In genomic region chr11:65599216-65599954, GRCh38 we compare ENCODE assay signal across 1 cellular context.
TF ChIP-seq lines count a peak whose summit lies in the region.

No MANE protein-coding gene starts in this region.

TF ChIP-seq in IMR-90, 13 proteins besides CTCF, POLR2A, EP300 and RAD21:
- TF ChIP-seq CEBPB (IDR thresholded peaks at IDR 0.05; ENCODE audit: low read depth, low read length) = no peak
- TF ChIP-seq RCOR1 (IDR thresholded peaks at IDR 0.05; ENCODE audit: insufficient replicate concordance, low read length) = no peak
- no peak for TF ChIP-seq NFE2L2 (IDR thresholded peaks at IDR 0.05; ENCODE audit: low read depth, low read length)
